In genomic region chrX:106144755-106145639, GRCh38 we compare ENCODE assay signal across 19 cellular contexts. TPM values are rescaled to one million over a fixed set of nuclear protein-coding genes. Genes with fewer than 3 reads are reported as not detected.
"Had no signal": no experiment of that assay in that cellular context is flagged by ENCODE, and none has a peak within 500 bp of the region (broad histone marks: within the 10 kb centered on the region; RNA-seq: fewer than 3 reads in every experiment).

No MANE protein-coding gene starts in this region.

- H3K36me3 Mint-ChIP-seq: immature natural killer cell; naive thymus-derived CD8-positive, alpha-beta T cell; T-cell had no signal

- H3K27me3 ChIP-seq: ascending aorta, cardiac muscle cell, colonic mucosa, esophagus squamous epithelium, suprapubic skin, upper lobe of left lung had no signal

- H3K27ac Mint-ChIP-seq: immature natural killer cell; naive thymus-derived CD8-positive, alpha-beta T cell; T-cell had no signal

- DNase-seq: activated naive CD4-positive, alpha-beta T cell; activated T-cell treated with anti-CD3 and anti-CD28 coated beads for 4 hours; colonic mucosa; esophagus squamous epithelium; foreskin fibroblast; immature natural killer cell; mammary epithelial cell; naive thymus-derived CD8-positive, alpha-beta T cell; stimulated activated naive CD8-positive, alpha-beta T cell treated with anti-CD3 and anti-CD28 coated beads, Interleukin-15, Interleukin-2, amounts not matched to agents 100 U/mL and 50 U/mL, for 24 hours; T-cell; T-helper 9 cell; upper lobe of left lung had no signal

- H3K27ac ChIP-seq: ascending aorta, cardiac muscle cell, colonic mucosa, esophagus squamous epithelium, SK-N-MC, skin epidermis, suprapubic skin, upper lobe of left lung had no signal

- ATAC-seq: activated CD4-positive, CD25-positive, alpha-beta regulatory T cell treated with anti-CD3 and anti-CD28 coated beads, Interleukin-2, amount 50 U/mL, for 24 hours; naive thymus-derived CD8-positive, alpha-beta T cell; stimulated activated naive CD8-positive, alpha-beta T cell treated with anti-CD3 and anti-CD28 coated beads, Interleukin-15, Interleukin-2, amounts not matched to agents 100 U/mL and 50 U/mL, for 24 hours; T-cell had no signal

- H3K9me3 ChIP-seq: ascending aorta, colonic mucosa, suprapubic skin had no signal

- H3K4me3 ChIP-seq: ascending aorta, cardiac muscle cell, colonic mucosa, esophagus squamous epithelium, SK-N-MC, skin epidermis, suprapubic skin, upper lobe of left lung had no signal

- H3K27me3 Mint-ChIP-seq: naive thymus-derived CD8-positive, alpha-beta T cell had no signal

- H3K4me3 Mint-ChIP-seq: immature natural killer cell; naive thymus-derived CD8-positive, alpha-beta T cell; T-cell had no signal

- H3K36me3 ChIP-seq: ascending aorta, cardiac muscle cell, colonic mucosa, esophagus squamous epithelium, suprapubic skin, upper lobe of left lung had no signal

- H3K4me1 Mint-ChIP-seq: immature natural killer cell; naive thymus-derived CD8-positive, alpha-beta T cell; T-cell had no signal

- H3K4me1 ChIP-seq: ascending aorta, colonic mucosa, esophagus squamous epithelium, suprapubic skin, upper lobe of left lung had no signal

RNA-seq across cellular contexts. Expression of gene PWWP3B, which starts 23.1 kb away (rescaled TPM):
- total RNA-seq: ascending aorta; esophagus squamous epithelium; mononuclear cell; naive thymus-derived CD8-positive, alpha-beta T cell had no signal
- polyA plus RNA-seq: immature natural killer cell; naive thymus-derived CD8-positive, alpha-beta T cell had no signal
